In the genomic region with DNA sequence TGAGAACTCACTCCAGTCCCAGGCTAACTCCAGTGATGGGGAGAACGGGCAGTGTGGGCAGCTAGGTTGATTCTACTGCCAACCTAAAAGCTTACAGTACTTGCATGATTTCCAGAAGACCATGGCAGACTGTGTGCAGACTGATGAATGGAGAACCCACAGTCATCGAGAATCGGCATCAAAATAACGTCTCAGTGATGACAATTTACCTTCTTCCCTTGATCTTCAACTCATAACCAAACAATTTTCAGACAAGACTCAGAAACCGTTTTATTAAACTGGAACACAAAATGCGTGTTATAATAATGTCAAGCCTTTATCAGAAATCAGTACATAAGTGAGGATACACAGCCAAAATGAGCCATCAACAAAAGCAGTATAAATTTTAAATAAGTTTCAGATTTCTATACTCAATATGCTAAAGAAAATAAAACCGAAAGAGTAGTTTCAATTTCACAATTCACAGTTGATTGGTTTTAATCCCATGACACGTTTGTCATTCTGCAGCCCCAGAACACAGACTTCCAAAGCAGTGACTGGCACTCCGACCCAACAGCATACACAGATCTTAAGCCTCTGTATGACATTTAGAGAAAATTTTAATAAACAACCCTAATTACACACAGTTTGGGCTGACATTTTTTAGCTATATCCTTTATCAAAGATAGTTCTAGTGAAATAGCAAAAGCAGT, we compare ENCODE assay signal across 8 cellular contexts. TPM values are rescaled to one million over a fixed set of nuclear protein-coding genes. Genes with fewer than 3 reads are reported as not detected.
A peak's percentile ranks its signal among the peaks of the same experiment; 100 is the strongest.
DNase-seq lines count a peak whose midpoint lies in the region; ATAC-seq and TF ChIP-seq lines count a peak whose summit lies in the region.

No MANE protein-coding gene starts in this region.

- peak overlapping the region; percentile 48 for H3K27ac Mint-ChIP-seq in activated naive CD8-positive, alpha-beta T cell treated with anti-CD3 and anti-CD28 coated beads, Interleukin-2, amount 50 U/mL, for 24 hours
- H3K27ac Mint-ChIP-seq in GM23338, result no peak overlapping the region

- DNase-seq in activated naive CD8-positive, alpha-beta T cell treated with anti-CD3 and anti-CD28 coated beads, Interleukin-2, amount 50 U/mL, for 24 hours, result no peak
- DNase-seq in GM23338 (ENCODE audit: low spot score) (no peak), middle frontal gyrus (ENCODE audit: extremely low spot score, low spot score) (no peak), SJCRH30 (no peak), NCI-H526 treated with DMSO at 0.1 percent for 48 hours (lab: John Stamatoyannopoulos, UW) (no peak)

- H3K4me2 ChIP-seq in GM23338, result no peak overlapping the region

- H3K27me3 ChIP-seq in GM23338 (ENCODE audit: insufficient read depth), result no peaks in the 10 kb centered on the region
- no peaks in the 10 kb centered on the region for H3K27me3 ChIP-seq in SJCRH30

- no peaks in the 10 kb centered on the region for H3F3A ChIP-seq in GM23338 (replicated peaks; ENCODE audit: low read depth)

- H4K20me1 ChIP-seq in GM23338 (replicated peaks; ENCODE audit: insufficient read depth), result no peaks in the 10 kb centered on the region

- H3K9me3 Mint-ChIP-seq in activated naive CD8-positive, alpha-beta T cell treated with anti-CD3 and anti-CD28 coated beads, Interleukin-2, amount 50 U/mL, for 24 hours, result no peaks in the 10 kb centered on the region
- no peaks in the 10 kb centered on the region for H3K9me3 Mint-ChIP-seq in GM23338

- ATAC-seq in GM18511 (IDR thresholded peaks at IDR 0.05; ENCODE audit: unreplicated experiment) (peak; percentile 72), GM21423 (IDR thresholded peaks at IDR 0.05; ENCODE audit: unreplicated experiment) (peak; percentile 71), HG03280 (IDR thresholded peaks at IDR 0.05; ENCODE audit: unreplicated experiment) (peak; percentile 68), GM23338 (no peak)
- ATAC-seq in activated naive CD8-positive, alpha-beta T cell treated with anti-CD3 and anti-CD28 coated beads, Interleukin-2, amount 50 U/mL, for 24 hours, result no peak

- peaks cover 38% of the 10 kb centered on the region for H3K4me1 Mint-ChIP-seq in activated naive CD8-positive, alpha-beta T cell treated with anti-CD3 and anti-CD28 coated beads, Interleukin-2, amount 50 U/mL, for 24 hours
- H3K4me1 Mint-ChIP-seq in GM23338, result peaks cover 17% of the 10 kb centered on the region

- TF ChIP-seq CTCF in GM23338 (conservative IDR thresholded peaks at IDR 0.05; ENCODE audit: low read depth in 2 of 2), result no peak

- H3K9me3 ChIP-seq in SJCRH30 (replicated peaks), result no peaks in the 10 kb centered on the region

- no peaks in the 10 kb centered on the region for H3K36me3 ChIP-seq in GM23338 (ENCODE audit: insufficient read depth)
- H3K36me3 ChIP-seq in SJCRH30, result no peaks in the 10 kb centered on the region

- no peak overlapping the region for H3K27ac ChIP-seq in GM23338 (ENCODE audit: low read depth)
- no peak overlapping the region for H3K27ac ChIP-seq in SJCRH30

- peak overlapping the region; percentile 37 for H3K4me3 Mint-ChIP-seq in activated naive CD8-positive, alpha-beta T cell treated with anti-CD3 and anti-CD28 coated beads, Interleukin-2, amount 50 U/mL, for 24 hours
- no peak overlapping the region for H3K4me3 Mint-ChIP-seq in GM23338

- H2AFZ ChIP-seq in GM23338, result no peak overlapping the region

- no peaks in the 10 kb centered on the region for H3K4me1 ChIP-seq in GM23338 (ENCODE audit: insufficient read depth)
- peaks cover 6% of the 10 kb centered on the region for H3K4me1 ChIP-seq in SJCRH30

- peaks cover 4% of the 10 kb centered on the region for H3K36me3 Mint-ChIP-seq in activated naive CD8-positive, alpha-beta T cell treated with anti-CD3 and anti-CD28 coated beads, Interleukin-2, amount 50 U/mL, for 24 hours (ENCODE audit: low read depth)
- H3K36me3 Mint-ChIP-seq in GM23338 (ENCODE audit: low read depth), result no peaks in the 10 kb centered on the region

- no peaks in the 10 kb centered on the region for H3K79me2 ChIP-seq in GM23338 (replicated peaks; ENCODE audit: insufficient read depth)

- H3K27me3 Mint-ChIP-seq in activated naive CD8-positive, alpha-beta T cell treated with anti-CD3 and anti-CD28 coated beads, Interleukin-2, amount 50 U/mL, for 24 hours, result no peaks in the 10 kb centered on the region
- H3K27me3 Mint-ChIP-seq in GM23338 (ENCODE audit: insufficient read depth, low read depth, poor library complexity), result peaks cover 1% of the 10 kb centered on the region

- H3K9me2 ChIP-seq in GM23338 (ENCODE audit: insufficient read depth), result no peaks in the 10 kb centered on the region

- H3K4me3 ChIP-seq in GM23338 (no peak overlapping the region), SJCRH30 (no peak overlapping the region)

TF ChIP-seq in GM23338, 12 proteins besides CTCF, POLR2A, EP300 and RAD21:
- no peak for TF ChIP-seq ZNF114 (CRISPR knock-in tag; IDR thresholded peaks at IDR 0.05)
- no peak for TF ChIP-seq POLR2AphosphoS5 (IDR thresholded peaks at IDR 0.05; ENCODE audit: low read depth)
- no peak for TF ChIP-seq CREB1 (CRISPR knock-in tag; IDR thresholded peaks at IDR 0.05; ENCODE audit: low read depth)
- no peak for TF ChIP-seq ETS1 (IDR thresholded peaks at IDR 0.05)
- TF ChIP-seq EZH2phosphoT487 (IDR thresholded peaks at IDR 0.05; ENCODE audit: unreplicated experiment), result no peak
- no peak for TF ChIP-seq REST (IDR thresholded peaks at IDR 0.05; ENCODE audit: unreplicated experiment)
- no peak for TF ChIP-seq EZH2 (IDR thresholded peaks at IDR 0.05; ENCODE audit: low read depth, unreplicated experiment)
- no peak for TF ChIP-seq STAT1 (IDR thresholded peaks at IDR 0.05; ENCODE audit: unreplicated experiment)
- no peak for TF ChIP-seq JUNB (IDR thresholded peaks at IDR 0.05; ENCODE audit: unreplicated experiment)

RNA-seq across cellular contexts. Expression of gene ZMAT3, which starts 54.5 kb away (rescaled TPM):
- 16.3 and 17.3 TPM in 2 replicates for total RNA-seq in GM23338 (2014; rRNA removed; shearing (Covaris generic))
- 10.0 and 10.6 TPM in 2 replicates for polyA plus RNA-seq in GM23338 (2016; fragmentation: Nextera tagmentation; extraction: Ambion mirVana)
- 6.9 and 7.1 TPM in 2 replicates for total RNA-seq in SJCRH30 (2014; rRNA removed; shearing (Covaris generic))

Comparison
In these comparisons a context has a peak if more than half of its experiments do, and no peak if none do; other contexts are left out.
1. ATAC-seq: peak in GM18511 (single experiment), GM21423 (single experiment) and HG03280 (single experiment); none in activated naive CD8-positive, alpha-beta T cell treated with anti-CD3 and anti-CD28 coated beads, Interleukin-2, amount 50 U/mL, for 24 hours (single experiment) and GM23338 (single experiment).